In genomic region chr6:43570876-43571441, GRCh38 we compare ENCODE assay signal across 8 cellular contexts. TPM values are rescaled to one million over a fixed set of nuclear protein-coding genes. Genes with fewer than 3 reads are reported as not detected.
DNase-seq lines count a peak whose midpoint lies in the region; ATAC-seq and TF ChIP-seq lines count a peak whose summit lies in the region.
"Had no signal": no experiment of that assay in that cellular context is flagged by ENCODE, and none has a peak within 500 bp of the region (broad histone marks: within the 10 kb centered on the region; RNA-seq: fewer than 3 reads in every experiment).

No MANE protein-coding gene starts in this region.

- H3K4me3 ChIP-seq in IMR-90 (ENCODE audit: insufficient read depth, low read depth, low read length) (no peak overlapping the region), kidney epithelial cell (ENCODE audit: low read depth, low read length) (no peak overlapping the region)

- WGBS in IMR-90 (ENCODE audit: extremely low coverage in 2 of 2, insufficient read length in 1 of 2), 2 experiments = no CpG with 5 or more reads among the region's 5 CpGs

- H3K4me3 Mint-ChIP-seq in T-helper 1 cell treated with Interleukin-12 subunit alpha and Interleukin-12 subunit beta and Interleukin-4 antibody, amounts not matched to agents 30 μg/mL and 1 μg/mL, for 36 hours = peak overlapping the region; percentile 47

- peaks cover 25% of the 10 kb centered on the region for H3K4me1 Mint-ChIP-seq in T-helper 1 cell treated with Interleukin-12 subunit alpha and Interleukin-12 subunit beta and Interleukin-4 antibody, amounts not matched to agents 30 μg/mL and 1 μg/mL, for 36 hours (ENCODE audit: low read depth)

- no peak overlapping the region for H4K91ac ChIP-seq in IMR-90 (ENCODE audit: insufficient read depth, low read depth, low read length)

- H3K36me3 Mint-ChIP-seq in T-helper 1 cell treated with Interleukin-12 subunit alpha and Interleukin-12 subunit beta and Interleukin-4 antibody, amounts not matched to agents 30 μg/mL and 1 μg/mL, for 36 hours (ENCODE audit: low read depth) = peaks cover 32% of the 10 kb centered on the region

- H3K36me3 ChIP-seq in IMR-90 (ENCODE audit: control insufficient read depth, insufficient read depth, low read length) (peaks cover 37% of the 10 kb centered on the region), kidney epithelial cell (ENCODE audit: control insufficient read depth, insufficient read depth, low read length) (peaks cover 5% of the 10 kb centered on the region)

- no peak overlapping the region for H3K27ac ChIP-seq in IMR-90 (ENCODE audit: insufficient read depth, low read length)

- dilution Hi-C loops in IMR-90 (cut with HindIII; ENCODE audit: low sequenced_read_pairs, unreplicated experiment) = no loop called here

- TF ChIP-seq POLR2A in IMR-90 (IDR thresholded peaks at IDR 0.05; ENCODE audit: low read depth, low read length) = no peak

- peak overlapping the region; percentile 87 for H3K27ac Mint-ChIP-seq in T-helper 1 cell treated with Interleukin-12 subunit alpha and Interleukin-12 subunit beta and Interleukin-4 antibody, amounts not matched to agents 30 μg/mL and 1 μg/mL, for 36 hours

- H2BK5ac ChIP-seq in IMR-90 (ENCODE audit: low read depth, low read length, poor library complexity, severe bottlenecking) = no peak overlapping the region

- POLR2A ChIA-PET in IMR-90 (lab: Charles Lee; ENCODE audit: unreplicated experiment) = no interaction called here

- no peak overlapping the region for H3K14ac ChIP-seq in IMR-90 (replicated peaks; ENCODE audit: low read depth, low read length)

- no peak for TF ChIP-seq CTCF in IMR-90 (conservative IDR thresholded peaks at IDR 0.05; ENCODE audit: low read depth, low read length)
- TF ChIP-seq CTCF in kidney epithelial cell (IDR thresholded peaks at IDR 0.05; ENCODE audit: insufficient read depth, low read length, poor library complexity, severe bottlenecking) = no peak

- no TSS peak for BruUV-seq in IMR-90 (replicated peaks; lab: Mats Ljungman, UMichigan)

- H3K9me3 Mint-ChIP-seq in T-helper 1 cell treated with Interleukin-12 subunit alpha and Interleukin-12 subunit beta and Interleukin-4 antibody, amounts not matched to agents 30 μg/mL and 1 μg/mL, for 36 hours = no peaks in the 10 kb centered on the region

- intact Hi-C loops in IMR-90 (cut with micrococcal nuclease) = loop anchor here (5.0 kb wide), 1 partner anchor 34 kb away; no protein-coding TSS in a partner anchor

- no peak overlapping the region for H4K5ac ChIP-seq in IMR-90 (ENCODE audit: low read depth, low read length)

- CTCF ChIA-PET in IMR-90 (lab: Yijun Ruan, JAX) = no interaction called here

- no peak overlapping the region for H3K23ac ChIP-seq in IMR-90 (ENCODE audit: low read depth, low read length)

- DNase-seq in IMR-90 = peak; percentile 47
- DNase-seq in kidney epithelial cell (ENCODE audit: low read depth) = peak; percentile 88
- DNase-seq in GF-D8 (lab: John Stamatoyannopoulos, UW) = no peak
- DNase-seq: activated CD4-positive, alpha-beta T cell treated with anti-CD3 and anti-CD28 coated beads for 1 hour; NCI-H774 had no signal

- H2AFZ ChIP-seq in IMR-90 (replicated peaks; ENCODE audit: low read length, poor library complexity) = no peak overlapping the region

- H2AK5ac ChIP-seq in IMR-90 (ENCODE audit: low read depth, low read length) = no peak overlapping the region

- no peaks in the 10 kb centered on the region for H3K4me1 ChIP-seq in IMR-90 (ENCODE audit: control insufficient read depth, insufficient read depth, low read length)

- no peaks in the 10 kb centered on the region for H4K20me1 ChIP-seq in IMR-90 (ENCODE audit: insufficient read depth, low read length)

- peaks cover 3% of the 10 kb centered on the region; the same call in 1 of the 2 replicates for H3K9me1 ChIP-seq in IMR-90 (ENCODE audit: insufficient read depth, low read length)

- TF ChIP-seq RAD21 in IMR-90 (IDR thresholded peaks at IDR 0.05; ENCODE audit: low read length) = no peak

- in situ Hi-C loops in IMR-90 (cut with MboI; ENCODE audit: low sequenced_read_pairs) = loop anchor here (25.0 kb wide), 1 partner anchor 909 kb away; no protein-coding TSS in a partner anchor

- ATAC-seq in IMR-90 (ENCODE audit: low read depth) (no peak), GM21526 (IDR thresholded peaks at IDR 0.05; ENCODE audit: low FRiP score, unreplicated experiment) (no peak)
- ATAC-seq: left lobe of liver had no signal

- no peak overlapping the region for H2BK20ac ChIP-seq in IMR-90 (ENCODE audit: low read depth, low read length)

- no peak overlapping the region for H3K56ac ChIP-seq in IMR-90 (ENCODE audit: extremely low read depth, insufficient read depth, low read length)

- no peak overlapping the region for H3K4ac ChIP-seq in IMR-90 (ENCODE audit: low read depth, low read length)

- no peak overlapping the region for H2BK15ac ChIP-seq in IMR-90 (ENCODE audit: low read depth, low read length)

- H3K79me1 ChIP-seq in IMR-90 (ENCODE audit: low read depth in 1 of 2, low read length in 2 of 2) = peaks cover 14 to 27% of the 10 kb centered on the region in 2 experiments

- no peak overlapping the region for H3K9ac ChIP-seq in IMR-90 (ENCODE audit: low read depth, low read length)

- H3K27me3 ChIP-seq in IMR-90 (ENCODE audit: control insufficient read depth, insufficient read depth, low read length) (no peaks in the 10 kb centered on the region), kidney epithelial cell (ENCODE audit: control insufficient read depth, insufficient read depth, low read length) (no peaks in the 10 kb centered on the region)

- no peak overlapping the region for H4K8ac ChIP-seq in IMR-90 (ENCODE audit: low read depth in 2 of 2, low read length in 2 of 2)

- no peak overlapping the region for H3K18ac ChIP-seq in IMR-90 (ENCODE audit: low read depth, low read length)

- no peaks in the 10 kb centered on the region for H3K9me3 ChIP-seq in IMR-90 (ENCODE audit: control insufficient read depth, insufficient read depth, low read length)

- no peaks in the 10 kb centered on the region for H3K27me3 Mint-ChIP-seq in T-helper 1 cell treated with Interleukin-12 subunit alpha and Interleukin-12 subunit beta and Interleukin-4 antibody, amounts not matched to agents 30 μg/mL and 1 μg/mL, for 36 hours (ENCODE audit: low read depth)

- H2BK120ac ChIP-seq in IMR-90 (ENCODE audit: low read depth, low read length) = no peak overlapping the region

- no peak overlapping the region for H2AK9ac ChIP-seq in IMR-90 (replicated peaks; ENCODE audit: low read depth, low read length, poor library complexity)

- no peak overlapping the region for H3K4me2 ChIP-seq in IMR-90 (ENCODE audit: low read depth, low read length)

TF ChIP-seq in IMR-90, 13 proteins besides CTCF, POLR2A, EP300 and RAD21:
- peak; percentile 75; the same call in 1 of the 2 replicates for TF ChIP-seq CEBPB (IDR thresholded peaks at IDR 0.05; ENCODE audit: low read depth, low read length)
- no peak for TF ChIP-seq FOS (IDR thresholded peaks at IDR 0.05; ENCODE audit: low read depth, low read length)

RNA-seq across cellular contexts. Expression of gene XPO5, which starts 4.9 kb away (rescaled TPM):
- 30.0 and 30.1 TPM in 2 replicates for total RNA-seq in IMR-90 (2012; rRNA removed)
- polyA plus RNA-seq in IMR-90 (2012; rRNA removed) = 27.3 and 29.0 TPM in 2 replicates
- polyA plus RNA-seq in IMR-90 (2012; cell fraction: cytosol; rRNA removed) = 7.0 and 15.6 TPM in 2 replicates
- 25.4 and 42.1 TPM in 2 replicates for polyA plus RNA-seq in IMR-90 (2012; cell fraction: nucleus; rRNA removed; ENCODE audit: low replicate concordance)
- total RNA-seq in kidney epithelial cell = 53.3 and 54.8 TPM in 2 replicates

RNA-seq across cellular contexts. Expression of gene POLH, which starts 5.0 kb away (rescaled TPM):
- total RNA-seq in IMR-90 (2012; rRNA removed) (25.8 and 26.0 TPM in 2 replicates), kidney epithelial cell (14.0 and 17.3 TPM in 2 replicates)
- 13.1 and 13.3 TPM in 2 replicates for polyA plus RNA-seq in IMR-90 (2012; rRNA removed)
- 4.7 and 6.3 TPM in 2 replicates for polyA plus RNA-seq in IMR-90 (2012; cell fraction: cytosol; rRNA removed)
- 3.2 and 14.1 TPM in 2 replicates for polyA plus RNA-seq in IMR-90 (2012; cell fraction: nucleus; rRNA removed; ENCODE audit: low replicate concordance)

RNA-seq across cellular contexts. Expression of gene POLR1C, which starts 54.1 kb away (rescaled TPM):
- total RNA-seq in IMR-90 (2012; rRNA removed) (69.4 and 72.6 TPM in 2 replicates), kidney epithelial cell (36.7 and 46.8 TPM in 2 replicates)
- 46.1 and 48.4 TPM in 2 replicates for polyA plus RNA-seq in IMR-90 (2012; rRNA removed)
- polyA plus RNA-seq in IMR-90 (2012; cell fraction: cytosol; rRNA removed) = 15.8 and 35.9 TPM in 2 replicates
- polyA plus RNA-seq in IMR-90 (2012; cell fraction: nucleus; rRNA removed; ENCODE audit: low replicate concordance) = 38.4 and 105 TPM in 2 replicates

RNA-seq across cellular contexts. Expression of gene YIPF3, which starts 54.2 kb away (rescaled TPM):
- total RNA-seq in IMR-90 (2012; rRNA removed) = 114 and 120 TPM in 2 replicates
- 193 and 207 TPM in 2 replicates for polyA plus RNA-seq in IMR-90 (2012; rRNA removed)
- polyA plus RNA-seq in IMR-90 (2012; cell fraction: cytosol; rRNA removed) = 112 and 320 TPM in 2 replicates
- 295 and 320 TPM in 2 replicates for polyA plus RNA-seq in IMR-90 (2012; cell fraction: nucleus; rRNA removed; ENCODE audit: low replicate concordance)
- 149 and 153 TPM in 2 replicates for total RNA-seq in kidney epithelial cell

RNA-seq across cellular contexts. Expression of gene GTPBP2, which starts 58.1 kb away (rescaled TPM):
- 34.2 and 38.4 TPM in 2 replicates for total RNA-seq in IMR-90 (2012; rRNA removed)
- polyA plus RNA-seq in IMR-90 (2012; rRNA removed) = 79.7 and 86.6 TPM in 2 replicates
- 30.1 and 40.2 TPM in 2 replicates for polyA plus RNA-seq in IMR-90 (2012; cell fraction: cytosol; rRNA removed)
- 470 and 640 TPM in 2 replicates for polyA plus RNA-seq in IMR-90 (2012; cell fraction: nucleus; rRNA removed; ENCODE audit: low replicate concordance)
- total RNA-seq in kidney epithelial cell = 96.5 and 100 TPM in 2 replicates
